In the genomic region with DNA sequence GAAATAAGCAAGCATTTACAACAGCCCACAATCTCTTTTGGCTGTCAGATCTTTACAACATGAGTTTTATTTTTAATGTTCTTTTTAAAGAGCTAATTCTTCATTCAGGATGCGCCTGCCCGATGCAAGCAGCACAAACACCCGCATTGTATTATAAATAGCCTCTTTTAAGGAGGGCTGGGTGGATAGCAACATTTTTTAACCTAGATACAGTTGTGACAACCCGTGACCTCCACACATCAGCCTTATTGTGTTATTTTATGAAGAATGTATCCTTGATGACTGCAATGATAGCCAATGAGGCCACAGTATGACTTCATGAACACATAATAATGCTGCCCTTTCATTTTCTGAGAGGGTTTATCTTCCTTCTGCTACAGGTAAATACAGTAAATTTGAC, we compare ENCODE assay signal across 1 cellular context.
TF ChIP-seq lines count a peak whose summit lies in the region.

No MANE protein-coding gene starts in this region.

TF ChIP-seq in WTC11, 78 proteins besides CTCF, POLR2A, EP300 and RAD21 (continued from another document):
- TF ChIP-seq, protein P1, sequence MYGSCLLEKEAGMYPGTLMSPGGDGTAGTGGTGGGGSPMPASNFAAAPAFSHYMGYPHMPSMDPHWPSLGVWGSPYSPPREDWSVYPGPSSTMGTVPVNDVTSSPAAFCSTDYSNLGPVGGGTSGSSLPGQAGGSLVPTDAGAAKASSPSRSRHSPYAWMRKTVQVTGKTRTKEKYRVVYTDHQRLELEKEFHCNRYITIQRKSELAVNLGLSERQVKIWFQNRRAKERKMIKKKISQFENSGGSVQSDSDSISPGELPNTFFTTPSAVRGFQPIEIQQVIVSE (CRISPR knock-in tag; IDR thresholded peaks at IDR 0.05; ENCODE audit: borderline replicate concordance) = no peak
- TF ChIP-seq TCF7 (CRISPR knock-in tag; IDR thresholded peaks at IDR 0.05; ENCODE audit: low read depth) (no peak), ZNF121 (CRISPR knock-in tag; IDR thresholded peaks at IDR 0.05) (no peak)
